In genomic region chr6:42777126-42777822, GRCh38 we compare ENCODE assay signal across 11 cellular contexts. TPM values are rescaled to one million over a fixed set of nuclear protein-coding genes. Genes with fewer than 3 reads are reported as not detected.
DNase-seq lines count a peak whose midpoint lies in the region; ATAC-seq and TF ChIP-seq lines count a peak whose summit lies in the region.
"Had no signal": no experiment of that assay in that cellular context is flagged by ENCODE, and none has a peak within 500 bp of the region (broad histone marks: within the 10 kb centered on the region; RNA-seq: fewer than 3 reads in every experiment).

No MANE protein-coding gene starts in this region.

- no peak for DNase-seq in activated CD4-positive, alpha-beta T cell treated with anti-CD3 and anti-CD28 coated beads for 36 hours
- no peak for DNase-seq in activated CD4-positive, alpha-beta T cell treated with anti-CD3 and anti-CD28 coated beads, Interleukin-2, amount 50 U/mL, for 1 hour
- DNase-seq in NB4 (ENCODE audit: low read depth) (peak; percentile 38), dedifferentiated amniotic fluid mesenchymal stem cell (ENCODE audit: extremely low spot score) (peak; percentile 46), occipital lobe (lab: John Stamatoyannopoulos, UW) (no peak)
- no peak for DNase-seq in stimulated activated effector memory CD8-positive, alpha-beta T cell treated with anti-CD3 and anti-CD28 coated beads, Interleukin-12 subunit alpha, Interleukin-12 subunit beta, amount 100 ng/mL, for 72 hours (ENCODE audit: low spot score in 2 of 2)
- DNase-seq: Right ventricle myocardium superior; stimulated activated CD4-positive, alpha-beta T cell treated with anti-CD3 and anti-CD28 coated beads, Interleukin-4, amount 100 ng/mL, for 24 hours had no signal

- CTCF ChIA-PET in activated CD4-positive, alpha-beta T cell treated with anti-CD3 and anti-CD28 coated beads for 36 hours (lab: Charles Lee) = no interaction called here

- no peaks in the 10 kb centered on the region for H3K9me3 Mint-ChIP-seq in activated CD4-positive, alpha-beta T cell treated with anti-CD3 and anti-CD28 coated beads for 36 hours (ENCODE audit: low read depth)
- H3K9me3 Mint-ChIP-seq in stimulated activated effector memory CD8-positive, alpha-beta T cell treated with anti-CD3 and anti-CD28 coated beads, Interleukin-12 subunit alpha, Interleukin-12 subunit beta, amount 100 ng/mL, for 72 hours = no peaks in the 10 kb centered on the region

- H3K4me3 ChIP-seq in NB4 (ENCODE audit: low read depth, low read length) = no peak overlapping the region

- intact Hi-C loops in activated CD4-positive, alpha-beta T cell treated with anti-CD3 and anti-CD28 coated beads for 36 hours (cut with DNase I, micrococcal nuclease) = loop anchor here in 1 of 2 experiments (10.0 kb wide), 2 partner anchors 198 to 398 kb away; partner anchors contain the start of genes PEX6 and SRF

- no peaks in the 10 kb centered on the region for H3K27me3 Mint-ChIP-seq in activated CD4-positive, alpha-beta T cell treated with anti-CD3 and anti-CD28 coated beads for 36 hours
- H3K27me3 Mint-ChIP-seq: brain had no signal

- POLR2A ChIA-PET in activated CD4-positive, alpha-beta T cell treated with anti-CD3 and anti-CD28 coated beads for 36 hours (lab: Charles Lee) = interaction anchor here (0.6 kb wide), 1 partner anchor 13 kb away, joined by 3 read pairs; no protein-coding TSS in a partner anchor

- ATAC-seq in activated CD4-positive, alpha-beta T cell treated with anti-CD3 and anti-CD28 coated beads for 36 hours = no peak
- peak; percentile 2 for ATAC-seq in stimulated activated effector memory CD8-positive, alpha-beta T cell treated with anti-CD3 and anti-CD28 coated beads, Interleukin-12 subunit alpha, Interleukin-12 subunit beta, amount 100 ng/mL, for 72 hours
- ATAC-seq in GM18873 (IDR thresholded peaks at IDR 0.05; ENCODE audit: low FRiP score, unreplicated experiment) = no peak
- ATAC-seq in GM19452 (IDR thresholded peaks at IDR 0.05; ENCODE audit: unreplicated experiment) = no peak

- no peak for TF ChIP-seq CTCF in NB4 (IDR thresholded peaks at IDR 0.05; ENCODE audit: low read depth, low read length)

- H3K36me3 Mint-ChIP-seq in activated CD4-positive, alpha-beta T cell treated with anti-CD3 and anti-CD28 coated beads for 36 hours (ENCODE audit: low read depth) = no peaks in the 10 kb centered on the region
- H3K36me3 Mint-ChIP-seq in stimulated activated effector memory CD8-positive, alpha-beta T cell treated with anti-CD3 and anti-CD28 coated beads, Interleukin-12 subunit alpha, Interleukin-12 subunit beta, amount 100 ng/mL, for 72 hours = peaks cover 17% of the 10 kb centered on the region
- H3K36me3 Mint-ChIP-seq: brain had no signal

- H3K27ac Mint-ChIP-seq in activated CD4-positive, alpha-beta T cell treated with anti-CD3 and anti-CD28 coated beads for 36 hours = peak overlapping the region; percentile 79
- peak overlapping the region; percentile 74 for H3K27ac Mint-ChIP-seq in stimulated activated effector memory CD8-positive, alpha-beta T cell treated with anti-CD3 and anti-CD28 coated beads, Interleukin-12 subunit alpha, Interleukin-12 subunit beta, amount 100 ng/mL, for 72 hours

- no peak for TF ChIP-seq POLR2A in NB4 (IDR thresholded peaks at IDR 0.05; ENCODE audit: extremely low read depth, insufficient read length)

- H3K4me3 Mint-ChIP-seq in activated CD4-positive, alpha-beta T cell treated with anti-CD3 and anti-CD28 coated beads for 36 hours = no peak overlapping the region
- no peak overlapping the region for H3K4me3 Mint-ChIP-seq in stimulated activated effector memory CD8-positive, alpha-beta T cell treated with anti-CD3 and anti-CD28 coated beads, Interleukin-12 subunit alpha, Interleukin-12 subunit beta, amount 100 ng/mL, for 72 hours

- peaks cover 67% of the 10 kb centered on the region for H3K4me1 Mint-ChIP-seq in activated CD4-positive, alpha-beta T cell treated with anti-CD3 and anti-CD28 coated beads for 36 hours
- peaks cover 47% of the 10 kb centered on the region for H3K4me1 Mint-ChIP-seq in stimulated activated effector memory CD8-positive, alpha-beta T cell treated with anti-CD3 and anti-CD28 coated beads, Interleukin-12 subunit alpha, Interleukin-12 subunit beta, amount 100 ng/mL, for 72 hours

RNA-seq across cellular contexts. Expression of gene BICRAL, which starts 4.6 kb away (rescaled TPM):
- 10 to 100 TPM; 11.5 to 14.3 TPM for total RNA-seq in activated CD4-positive, alpha-beta T cell treated with anti-CD3 and anti-CD28 coated beads for 36 hours
- total RNA-seq in occipital lobe = 28.2 TPM

RNA-seq across cellular contexts. Expression of gene TBCC, which starts 31.4 kb away (rescaled TPM):
- total RNA-seq in activated CD4-positive, alpha-beta T cell treated with anti-CD3 and anti-CD28 coated beads for 36 hours = 10 to 100 TPM; 14.7 to 15.3 TPM
- 63.2 TPM for total RNA-seq in occipital lobe

RNA-seq across cellular contexts. Expression of gene PRPH2, which starts 54.9 kb away (rescaled TPM):
- total RNA-seq in activated CD4-positive, alpha-beta T cell treated with anti-CD3 and anti-CD28 coated beads for 36 hours = not detected
- total RNA-seq in occipital lobe = 5.0 TPM

Comparison
In these comparisons a context has a peak if more than half of its experiments do, and no peak if none do; other contexts are left out.
1. DNase-seq: peak in NB4 (single experiment) and dedifferentiated amniotic fluid mesenchymal stem cell (single experiment); none in activated CD4-positive, alpha-beta T cell treated with anti-CD3 and anti-CD28 coated beads for 36 hours (single experiment), activated CD4-positive, alpha-beta T cell treated with anti-CD3 and anti-CD28 coated beads, Interleukin-2, amount 50 U/mL, for 1 hour (single experiment), stimulated activated effector memory CD8-positive, alpha-beta T cell treated with anti-CD3 and anti-CD28 coated beads, Interleukin-12 subunit alpha, Interleukin-12 subunit beta, amount 100 ng/mL, for 72 hours (0 of 2) and occipital lobe (single experiment).